ENCODE assay signal across 21 cellular contexts in the genomic region with DNA sequence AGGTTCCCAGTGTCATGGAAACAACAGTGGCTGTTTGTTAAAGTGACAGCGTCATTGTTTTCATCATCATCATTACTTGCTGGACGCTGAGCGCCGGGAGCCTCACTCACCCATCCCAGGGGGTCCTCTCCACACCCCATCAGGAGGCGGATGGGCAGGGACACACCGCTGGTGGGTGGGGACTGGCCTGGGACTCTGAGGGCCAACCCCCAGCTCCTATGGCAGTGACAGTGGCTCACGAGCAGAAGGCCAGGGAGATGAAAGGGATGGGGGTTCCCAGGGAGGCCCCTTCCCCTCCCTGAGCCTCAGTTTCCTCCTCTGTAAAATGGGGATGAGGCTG.
"Had no signal": no experiment of that assay in that cellular context is flagged by ENCODE, and none has a peak within 500 bp of the region (broad histone marks: within the 10 kb centered on the region; RNA-seq: fewer than 3 reads in every experiment).

No MANE protein-coding gene starts in this region.

- FAIRE-seq: endothelial cell of umbilical vein, kidney had no signal

- H3K36me3 ChIP-seq: colonic mucosa, esophagus muscularis mucosa, gastroesophageal sphincter, heart left ventricle, tibial artery, upper lobe of left lung, uterus had no signal

- H3K27ac ChIP-seq: colonic mucosa, esophagus muscularis mucosa, foreskin keratinocyte, gastroesophageal sphincter, heart left ventricle, hepatocyte, psoas muscle, skin epidermis, testis, tibial artery, upper lobe of left lung, uterus had no signal

- H3K4me1 ChIP-seq: colonic mucosa, foreskin keratinocyte, psoas muscle, testis, tibial artery had no signal

- H2AFZ ChIP-seq: hepatocyte had no signal

- H3K4me2 ChIP-seq: hepatocyte had no signal

- DNase-seq: colonic mucosa; effector CD8-positive, alpha-beta T cell; foreskin keratinocyte; heart left ventricle; kidney; natural killer cell; right cardiac atrium; stimulated activated CD4-positive, alpha-beta T cell treated with anti-CD3 and anti-CD28 coated beads, Interleukin-1b, Interleukin-23, amount 100 ng/mL, for 48 hours; stimulated activated CD4-positive, alpha-beta T cell treated with anti-CD3 and anti-CD28 coated beads, Interleukin-4, amount 100 ng/mL, for 1 hour; stimulated activated naive CD4-positive, alpha-beta T cell treated with Interleukin-2 at 50 U/mL for 16 hours; testis; tibial artery; uterus had no signal

- H3K4me3 ChIP-seq: colonic mucosa, esophagus muscularis mucosa, gastroesophageal sphincter, heart left ventricle, hepatocyte, lung, psoas muscle, skin epidermis, testis, tibial artery, upper lobe of left lung, uterus had no signal

- H3K79me2 ChIP-seq: hepatocyte had no signal

- H3K9me3 ChIP-seq: colonic mucosa, esophagus muscularis mucosa, gastroesophageal sphincter, heart left ventricle, psoas muscle, testis, tibial artery, upper lobe of left lung, uterus had no signal

- H3K27me3 ChIP-seq: colonic mucosa, hepatocyte, testis, uterus had no signal
